In the genomic region with DNA sequence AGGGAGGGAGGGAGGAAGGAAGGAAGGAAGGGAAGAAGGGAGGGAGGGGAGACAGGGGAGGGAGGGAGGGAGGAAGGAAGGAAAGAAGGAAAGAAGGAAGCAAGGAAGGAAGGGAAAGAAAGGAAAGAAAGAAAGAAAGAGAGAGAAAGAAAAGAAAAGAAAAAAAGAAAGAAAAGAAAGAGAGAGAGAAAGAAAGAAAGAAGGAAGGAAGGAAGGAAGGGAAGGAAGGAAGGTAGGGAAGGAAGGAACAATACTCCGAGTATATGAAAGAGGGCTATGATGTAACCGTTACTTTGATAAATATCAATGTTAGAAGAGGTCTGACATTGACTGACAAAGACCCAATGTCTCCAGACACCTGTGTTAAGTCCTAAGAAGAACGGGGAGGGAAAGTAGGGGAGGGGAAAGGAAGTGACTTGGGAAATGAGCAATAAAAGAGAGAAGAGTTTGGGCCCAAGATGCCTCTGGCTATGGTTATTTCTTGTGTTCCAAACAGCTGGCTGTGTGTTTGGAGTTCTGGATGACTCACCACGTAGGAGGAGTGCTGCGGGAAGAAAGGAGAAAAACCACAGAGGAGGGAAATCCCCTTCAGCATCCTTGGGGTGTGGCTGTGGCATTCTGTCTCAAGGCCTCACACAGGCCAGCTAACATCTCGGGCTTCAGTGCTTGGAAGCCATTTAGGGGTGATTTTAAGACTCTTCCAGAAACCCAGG, we compare ENCODE assay signal across 1 cellular context.
TF ChIP-seq lines count a peak whose summit lies in the region.

No MANE protein-coding gene starts in this region.

TF ChIP-seq in HEK293, 187 proteins besides CTCF, POLR2A, EP300 and RAD21 (continued from another document):
- TF ChIP-seq ZBTB20 (tag by site-specific recombination; IDR thresholded peaks at IDR 0.05) (no peak), ZNF157 (tag by site-specific recombination; IDR thresholded peaks at IDR 0.05) (no peak), ZNF785 (tag by site-specific recombination; IDR thresholded peaks at IDR 0.05) (no peak), ZNF777 (tag by site-specific recombination; IDR thresholded peaks at IDR 0.05; ENCODE audit: borderline replicate concordance) (no peak), IKZF3 (tag by site-specific recombination; IDR thresholded peaks at IDR 0.05) (no peak)
TF ChIP-seq in HEK293: peak in this region for 29.
